ENCODE assay signal across 9 cellular contexts in the genomic region with DNA sequence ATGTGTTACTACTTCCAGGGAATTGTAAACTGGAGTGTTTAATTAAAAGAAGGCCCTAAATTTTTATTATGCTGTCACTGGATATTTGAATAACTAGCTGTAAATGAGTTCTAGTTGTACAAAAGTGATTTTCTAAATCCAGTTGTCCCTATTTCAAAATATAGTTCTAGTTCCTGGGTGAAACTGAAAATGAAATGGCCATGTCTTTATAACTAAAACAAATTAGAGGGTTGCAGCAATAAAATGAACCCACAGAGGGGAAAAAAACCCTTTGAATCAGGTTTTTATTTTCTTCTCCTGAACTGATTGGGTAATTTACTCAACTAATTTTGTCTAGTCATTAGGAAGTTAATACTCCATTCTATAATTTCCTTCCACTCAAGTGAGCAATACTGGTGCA. TPM values are rescaled to one million over a fixed set of nuclear protein-coding genes. Genes with fewer than 3 reads are reported as not detected.
DNase-seq lines count a peak whose midpoint lies in the region; ATAC-seq and TF ChIP-seq lines count a peak whose summit lies in the region.
"Had no signal": no experiment of that assay in that cellular context is flagged by ENCODE, and none has a peak within 500 bp of the region (broad histone marks: within the 10 kb centered on the region; RNA-seq: fewer than 3 reads in every experiment).

No MANE protein-coding gene starts in this region.

- H2AFZ ChIP-seq in KMS-11 (ENCODE audit: low read depth), result no peak overlapping the region

- no peaks in the 10 kb centered on the region for H4K20me1 ChIP-seq in BLaER1 treated with 17β-estradiol and CSF1 and Interleukin-3, amounts not matched to agents 10 nM and 100 nM
- H4K20me1 ChIP-seq in KMS-11 (ENCODE audit: insufficient read depth), result no peaks in the 10 kb centered on the region

- TF ChIP-seq CTCF in KMS-11 (conservative IDR thresholded peaks at IDR 0.05; ENCODE audit: low read depth, low read length), result no peak
- TF ChIP-seq CTCF in lower lobe of right lung (IDR thresholded peaks at IDR 0.05), result no peak

- peaks cover 0 to 8% (median 0%) of the 10 kb centered on the region in 11 experiments; a peak in 1 of 22 replicates for H3K9me3 ChIP-seq in BLaER1 treated with 17β-estradiol and CSF1 and Interleukin-3, amounts not matched to agents 10 nM and 100 nM (replicated peaks in 1 of 11)
- H3K9me3 ChIP-seq in adipocyte (ENCODE audit: control insufficient read depth, low read length), result no peaks in the 10 kb centered on the region
- no peaks in the 10 kb centered on the region for H3K9me3 ChIP-seq in lower lobe of right lung

- H3K4me2 ChIP-seq in BLaER1 treated with 17β-estradiol and CSF1 and Interleukin-3, amounts not matched to agents 10 nM and 100 nM, result peak overlapping the region; percentile 50 to 86 (median 66); a peak in 21 of 22 replicates
- H3K4me2 ChIP-seq in KMS-11, result peak overlapping the region; percentile 71

- peaks cover 18 to 55% (median 32%) of the 10 kb centered on the region in 10 experiments for H3K4me1 ChIP-seq in BLaER1 treated with 17β-estradiol and CSF1 and Interleukin-3, amounts not matched to agents 10 nM and 100 nM
- H3K4me1 ChIP-seq in KMS-11 (ENCODE audit: low read depth, poor library complexity, severe bottlenecking), result peaks cover 39% of the 10 kb centered on the region
- H3K4me1 ChIP-seq in adipocyte (ENCODE audit: control insufficient read depth, insufficient read depth, low read length), result peaks cover 55% of the 10 kb centered on the region
- peaks cover 29% of the 10 kb centered on the region for H3K4me1 ChIP-seq in lower lobe of right lung

- DNase-seq in adipocyte (ENCODE audit: low read depth), result no peak
- DNase-seq in lower lobe of right lung, result no peak
- no peak for DNase-seq in dermis blood vessel endothelial cell
- DNase-seq in posterior cingulate gyrus, result no peak
- no peak for DNase-seq in nucleus accumbens (lab: John Stamatoyannopoulos, UW)
- DNase-seq: activated T-cell treated with anti-CD3 and anti-CD28 coated beads, Interleukin-2, amount 50 U/mL, for 1 hour had no signal

- peak overlapping the region; percentile 70 to 87 (median 76); a peak in 21 of 22 replicates for H3K27ac ChIP-seq in BLaER1 treated with 17β-estradiol and CSF1 and Interleukin-3, amounts not matched to agents 10 nM and 100 nM
- H3K27ac ChIP-seq in KMS-11 (peak overlapping the region; percentile 8; the same call in 1 of the 2 replicates), lower lobe of right lung (peak overlapping the region; percentile 72)

- peaks cover 0 to 53% (median 0%) of the 10 kb centered on the region in 11 experiments; a peak in 4 of 22 replicates for H3K27me3 ChIP-seq in BLaER1 treated with 17β-estradiol and CSF1 and Interleukin-3, amounts not matched to agents 10 nM and 100 nM
- H3K27me3 ChIP-seq in KMS-11 (ENCODE audit: insufficient read depth, low read depth) (peaks cover 10% of the 10 kb centered on the region; the same call in 1 of the 2 replicates), adipocyte (replicated peaks; ENCODE audit: control insufficient read depth, insufficient read depth, low read length) (no peaks in the 10 kb centered on the region), lower lobe of right lung (ENCODE audit: low read depth) (no peaks in the 10 kb centered on the region)

- no peaks in the 10 kb centered on the region for H3K36me3 ChIP-seq in BLaER1 treated with 17β-estradiol and CSF1 and Interleukin-3, amounts not matched to agents 10 nM and 100 nM
- H3K36me3 ChIP-seq in KMS-11 (ENCODE audit: insufficient read depth), result no peaks in the 10 kb centered on the region
- no peaks in the 10 kb centered on the region for H3K36me3 ChIP-seq in adipocyte (ENCODE audit: control insufficient read depth, insufficient read depth, low read length, severe bottlenecking)
- no peaks in the 10 kb centered on the region for H3K36me3 ChIP-seq in lower lobe of right lung

- no peak for ATAC-seq in lower lobe of right lung
- no peak for ATAC-seq in GM18868 (IDR thresholded peaks at IDR 0.05; ENCODE audit: unreplicated experiment)

- H3K4me3 ChIP-seq in BLaER1 treated with 17β-estradiol and CSF1 and Interleukin-3, amounts not matched to agents 10 nM and 100 nM, result peak overlapping the region in 3 of 10 experiments; percentile 2 to 25 (median 16); a peak in 3 of 20 replicates
- peak overlapping the region; percentile 58 for H3K4me3 ChIP-seq in KMS-11 (IDR thresholded peaks at IDR 0.05; ENCODE audit: insufficient read depth, low read depth, low read length)
- peak overlapping the region; percentile 57 for H3K4me3 ChIP-seq in adipocyte (ENCODE audit: low read length)
- H3K4me3 ChIP-seq in lower lobe of right lung, result no peak overlapping the region

- H3K9ac ChIP-seq in BLaER1 treated with 17β-estradiol and CSF1 and Interleukin-3, amounts not matched to agents 10 nM and 100 nM, result peak overlapping the region in 10 of 11 experiments; percentile 8 to 71 (median 44); a peak in 14 of 22 replicates
- no peak overlapping the region for H3K9ac ChIP-seq in KMS-11
- H3K9ac ChIP-seq in adipocyte (ENCODE audit: low read length), result peak overlapping the region; percentile 43

- intact Hi-C loops in lower lobe of right lung (cut with DNase I) (no loop called here), posterior cingulate gyrus (cut with DNase I) (no loop called here)

- no peaks in the 10 kb centered on the region for H3K79me2 ChIP-seq in KMS-11 (ENCODE audit: insufficient read depth, low read depth)

RNA-seq across cellular contexts. Expression of a gene that starts 55.6 kb away (rescaled TPM):
- total RNA-seq in lower lobe of right lung (42.9 TPM), dermis blood vessel endothelial cell (17.4 and 24.0 TPM in 2 replicates)

Comparison
In these comparisons a context has a peak if more than half of its experiments do, and no peak if none do; other contexts are left out.
1. H3K27ac ChIP-seq: peak in every context shown above with its lines; median percentile 76 in BLaER1 treated with 17β-estradiol and CSF1 and Interleukin-3, amounts not matched to agents 10 nM and 100 nM; 72 in lower lobe of right lung; 8 in KMS-11.